In genomic region chr11:119316729-119317591, GRCh38 we compare ENCODE assay signal across 1 cellular context.
A peak's percentile ranks its signal among the peaks of the same experiment; 100 is the strongest.
TF ChIP-seq lines count a peak whose summit lies in the region.

A gene with protein sequence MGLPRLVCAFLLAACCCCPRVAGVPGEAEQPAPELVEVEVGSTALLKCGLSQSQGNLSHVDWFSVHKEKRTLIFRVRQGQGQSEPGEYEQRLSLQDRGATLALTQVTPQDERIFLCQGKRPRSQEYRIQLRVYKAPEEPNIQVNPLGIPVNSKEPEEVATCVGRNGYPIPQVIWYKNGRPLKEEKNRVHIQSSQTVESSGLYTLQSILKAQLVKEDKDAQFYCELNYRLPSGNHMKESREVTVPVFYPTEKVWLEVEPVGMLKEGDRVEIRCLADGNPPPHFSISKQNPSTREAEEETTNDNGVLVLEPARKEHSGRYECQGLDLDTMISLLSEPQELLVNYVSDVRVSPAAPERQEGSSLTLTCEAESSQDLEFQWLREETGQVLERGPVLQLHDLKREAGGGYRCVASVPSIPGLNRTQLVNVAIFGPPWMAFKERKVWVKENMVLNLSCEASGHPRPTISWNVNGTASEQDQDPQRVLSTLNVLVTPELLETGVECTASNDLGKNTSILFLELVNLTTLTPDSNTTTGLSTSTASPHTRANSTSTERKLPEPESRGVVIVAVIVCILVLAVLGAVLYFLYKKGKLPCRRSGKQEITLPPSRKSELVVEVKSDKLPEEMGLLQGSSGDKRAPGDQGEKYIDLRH (minus strand): TSS chr11:119317130. CDS start chr11:119317101, 29 bp downstream.

TF ChIP-seq in IMR-90, 13 proteins besides CTCF, POLR2A, EP300 and RAD21 (continued from another document):
- TF ChIP-seq, protein P1, sequence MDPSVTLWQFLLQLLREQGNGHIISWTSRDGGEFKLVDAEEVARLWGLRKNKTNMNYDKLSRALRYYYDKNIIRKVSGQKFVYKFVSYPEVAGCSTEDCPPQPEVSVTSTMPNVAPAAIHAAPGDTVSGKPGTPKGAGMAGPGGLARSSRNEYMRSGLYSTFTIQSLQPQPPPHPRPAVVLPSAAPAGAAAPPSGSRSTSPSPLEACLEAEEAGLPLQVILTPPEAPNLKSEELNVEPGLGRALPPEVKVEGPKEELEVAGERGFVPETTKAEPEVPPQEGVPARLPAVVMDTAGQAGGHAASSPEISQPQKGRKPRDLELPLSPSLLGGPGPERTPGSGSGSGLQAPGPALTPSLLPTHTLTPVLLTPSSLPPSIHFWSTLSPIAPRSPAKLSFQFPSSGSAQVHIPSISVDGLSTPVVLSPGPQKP (IDR thresholded peaks at IDR 0.05; ENCODE audit: borderline replicate concordance, low read depth, low read length) = no peak
- TF ChIP-seq MAFK (IDR thresholded peaks at IDR 0.05; ENCODE audit: low read depth, low read length) (no peak), MAZ (IDR thresholded peaks at IDR 0.05; ENCODE audit: borderline replicate concordance, low read depth, low read length) (peak; percentile 33; the same call in 1 of the 2 replicates)
- TF ChIP-seq, protein P2, sequence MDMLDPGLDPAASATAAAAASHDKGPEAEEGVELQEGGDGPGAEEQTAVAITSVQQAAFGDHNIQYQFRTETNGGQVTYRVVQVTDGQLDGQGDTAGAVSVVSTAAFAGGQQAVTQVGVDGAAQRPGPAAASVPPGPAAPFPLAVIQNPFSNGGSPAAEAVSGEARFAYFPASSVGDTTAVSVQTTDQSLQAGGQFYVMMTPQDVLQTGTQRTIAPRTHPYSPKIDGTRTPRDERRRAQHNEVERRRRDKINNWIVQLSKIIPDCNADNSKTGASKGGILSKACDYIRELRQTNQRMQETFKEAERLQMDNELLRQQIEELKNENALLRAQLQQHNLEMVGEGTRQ (IDR thresholded peaks at IDR 0.05; ENCODE audit: low read depth, low read length) = no peak
